ENCODE assay signal across 9 cellular contexts in the genomic region with DNA sequence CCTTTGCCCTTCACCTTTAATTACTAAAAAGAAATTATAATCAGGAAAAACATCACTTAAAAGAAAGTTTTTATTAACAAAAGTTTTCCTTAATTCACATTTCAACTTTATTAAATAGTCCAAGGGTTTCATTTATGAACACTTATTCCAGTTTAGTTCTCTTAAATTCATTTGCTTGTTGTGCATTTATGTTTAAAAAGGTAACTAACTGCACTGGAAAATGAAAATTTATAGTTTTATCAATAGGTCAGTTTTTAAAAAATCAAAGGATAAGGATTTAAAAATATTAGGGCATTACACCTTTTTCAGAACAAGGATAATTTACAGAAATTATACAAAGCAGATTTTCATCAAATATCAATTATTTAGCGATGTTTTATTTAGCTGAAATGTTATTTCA. TPM values are rescaled to one million over a fixed set of nuclear protein-coding genes. Genes with fewer than 3 reads are reported as not detected.
DNase-seq lines count a peak whose midpoint lies in the region; ATAC-seq and TF ChIP-seq lines count a peak whose summit lies in the region.
"Had no signal": no experiment of that assay in that cellular context is flagged by ENCODE, and none has a peak within 500 bp of the region (broad histone marks: within the 10 kb centered on the region; RNA-seq: fewer than 3 reads in every experiment).

No MANE protein-coding gene starts in this region.

- DNase-seq in GM23338 (ENCODE audit: low spot score) (no peak), SK-N-MC (ENCODE audit: low read depth, low spot score) (no peak), fibroblast of lung (ENCODE audit: low read depth in 2 of 2) (no peak), skeletal muscle cell (ENCODE audit: low read depth) (no peak), sciatic nerve (ENCODE audit: low spot score) (no peak), retina (no peak)
- DNase-seq: pancreas had no signal

- peaks cover 74% of the 10 kb centered on the region for H3K36me3 Mint-ChIP-seq in GM23338 (ENCODE audit: low read depth)

- H3K9me3 Mint-ChIP-seq in GM23338, result no peaks in the 10 kb centered on the region

- H3K27me3 ChIP-seq in GM23338 (ENCODE audit: insufficient read depth) (0 out of 2 replicates have a peak, but pooled peaks cover 4% of the 10 kb centered on the region), fibroblast of lung (ENCODE audit: control insufficient read depth, insufficient read depth, low read length) (no peaks in the 10 kb centered on the region)
- H3K27me3 ChIP-seq: pancreas had no signal

- no peak for TF ChIP-seq CTCF in GM23338 (conservative IDR thresholded peaks at IDR 0.05; ENCODE audit: low read depth in 2 of 2)
- TF ChIP-seq CTCF in fibroblast of lung (conservative IDR thresholded peaks at IDR 0.05 in 1 of 2, IDR thresholded peaks at IDR 0.05 in 1 of 2; ENCODE audit: low read depth in 1 of 2, low read length in 2 of 2), result no peak

- H2AFZ ChIP-seq in GM23338 (no peak overlapping the region), fibroblast of lung (ENCODE audit: low read length) (no peak overlapping the region)

- peak overlapping the region; percentile 90 for H3K4me3 ChIP-seq in GM23338
- H3K4me3 ChIP-seq in SK-N-MC, result peak overlapping the region; percentile 91
- peak overlapping the region; percentile 60 to 68 (median 64) for H3K4me3 ChIP-seq in fibroblast of lung (replicated peaks in 1 of 4; ENCODE audit: control extremely low read depth in 1 of 4, insufficient read depth in 1 of 4, low read depth in 3 of 4, low read length in 4 of 4)
- H3K4me3 ChIP-seq in skeletal muscle cell (ENCODE audit: low read depth, low read length), result peak overlapping the region; percentile 89

- H3K4me1 ChIP-seq in GM23338 (ENCODE audit: insufficient read depth), result peaks cover 19% of the 10 kb centered on the region
- H3K4me1 ChIP-seq in fibroblast of lung (ENCODE audit: control insufficient read depth, extremely low read depth, insufficient read depth, low read length), result peaks cover 7% of the 10 kb centered on the region

- ATAC-seq in GM23338 (no peak), GM19452 (IDR thresholded peaks at IDR 0.05; ENCODE audit: unreplicated experiment) (no peak), GM21367 (IDR thresholded peaks at IDR 0.05; ENCODE audit: unreplicated experiment) (no peak), sciatic nerve (no peak)

- no peaks in the 10 kb centered on the region for H3K9me2 ChIP-seq in GM23338 (ENCODE audit: insufficient read depth)

- H3K4me1 Mint-ChIP-seq in GM23338, result peaks cover 13% of the 10 kb centered on the region; the same call in 2 of the 3 replicates

- peaks cover 47% of the 10 kb centered on the region for H3K79me2 ChIP-seq in GM23338 (replicated peaks; ENCODE audit: insufficient read depth)
- H3K79me2 ChIP-seq in fibroblast of lung (ENCODE audit: control insufficient read depth, insufficient read depth, low read length), result peaks cover 40% of the 10 kb centered on the region

- intact Hi-C loops in sciatic nerve (cut with DNase I), result no loop called here

- H3K27ac ChIP-seq in GM23338 (ENCODE audit: low read depth), result no peak overlapping the region
- H3K27ac ChIP-seq in SK-N-MC, result peak overlapping the region; percentile 64
- H3K27ac ChIP-seq in fibroblast of lung (ENCODE audit: insufficient read depth, low read length), result no peak overlapping the region

- peaks cover 15% of the 10 kb centered on the region for H3K27me3 Mint-ChIP-seq in GM23338 (ENCODE audit: insufficient read depth, low read depth, poor library complexity)

- H3K4me3 Mint-ChIP-seq in GM23338, result peak overlapping the region; percentile 93

- H3K9ac ChIP-seq in SK-N-MC (ENCODE audit: insufficient read length) (peak overlapping the region; percentile 83), fibroblast of lung (ENCODE audit: insufficient read depth, low read length) (no peak overlapping the region)

- H3K9me3 ChIP-seq in SK-N-MC (ENCODE audit: low read depth, low read length) (no peaks in the 10 kb centered on the region), fibroblast of lung (ENCODE audit: control insufficient read depth, insufficient read depth, low read depth, low read length) (no peaks in the 10 kb centered on the region)
- H3K9me3 ChIP-seq: pancreas had no signal

- H3F3A ChIP-seq in GM23338 (replicated peaks; ENCODE audit: low read depth), result 0 out of 2 replicates have a peak, but pooled peaks cover 3% of the 10 kb centered on the region

- peak overlapping the region; percentile 72 for H3K4me2 ChIP-seq in GM23338
- H3K4me2 ChIP-seq in fibroblast of lung (ENCODE audit: extremely low read depth, insufficient read depth, low read length), result peak overlapping the region; percentile 94

- no peak overlapping the region for H3K27ac Mint-ChIP-seq in GM23338

- H3K36me3 ChIP-seq in GM23338 (ENCODE audit: insufficient read depth), result peaks cover 50% of the 10 kb centered on the region
- peaks cover 75% of the 10 kb centered on the region for H3K36me3 ChIP-seq in SK-N-MC (ENCODE audit: insufficient read depth, low read length)
- H3K36me3 ChIP-seq in fibroblast of lung (ENCODE audit: control insufficient read depth, insufficient read depth, low read length), result peaks cover 2% of the 10 kb centered on the region

- H4K20me1 ChIP-seq in GM23338 (replicated peaks; ENCODE audit: insufficient read depth) (peaks cover 31% of the 10 kb centered on the region), fibroblast of lung (ENCODE audit: control insufficient read depth, extremely low read depth, insufficient read depth, low read length) (peaks cover 2% of the 10 kb centered on the region)

RNA-seq across cellular contexts. Expression of gene ATP5F1E, which starts 1.0 kb away (rescaled TPM):
- 8.5 and 12.9 TPM in 2 replicates for total RNA-seq in GM23338 (2014; rRNA removed; shearing (Covaris generic))
- polyA plus RNA-seq in GM23338 (2016; fragmentation: Nextera tagmentation; extraction: Ambion mirVana) (211 and 233 TPM in 2 replicates), fibroblast of lung (56.5 and 63.8 TPM in 2 replicates)
- total RNA-seq in fibroblast of lung (37.8 and 39.3 TPM in 2 replicates), sciatic nerve (38.4 TPM)
- 112 and 125 TPM in 2 replicates for polyA plus RNA-seq in fibroblast of lung (2012)
- 1.7 and 3.9 TPM in 2 replicates for polyA minus RNA-seq in fibroblast of lung (ENCODE audit: low replicate concordance)

RNA-seq across cellular contexts. Expression of gene PRELID3B, which starts 9.5 kb away (rescaled TPM):
- 43.6 and 47.4 TPM in 2 replicates for total RNA-seq in GM23338 (2014; rRNA removed; shearing (Covaris generic))
- polyA plus RNA-seq in GM23338 (2016; fragmentation: Nextera tagmentation; extraction: Ambion mirVana) (33.4 and 42.7 TPM in 2 replicates), fibroblast of lung (64.5 and 66.6 TPM in 2 replicates)
- total RNA-seq in fibroblast of lung (89.9 and 127 TPM in 2 replicates), sciatic nerve (30.5 TPM)
- polyA plus RNA-seq in fibroblast of lung (2012), result 40.0 and 43.0 TPM in 2 replicates
- polyA minus RNA-seq in fibroblast of lung (ENCODE audit: low replicate concordance), result 86.0 and 106 TPM in 2 replicates

RNA-seq across cellular contexts. Expression of gene TUBB1, which starts 13.9 kb away (rescaled TPM):
- not detected in 2 replicates for total RNA-seq in GM23338 (2014; rRNA removed; shearing (Covaris generic))
- polyA plus RNA-seq in GM23338 (2016; fragmentation: Nextera tagmentation; extraction: Ambion mirVana), result not detected in 2 replicates
- total RNA-seq in fibroblast of lung, result under 0.01 TPM in 2 replicates
- polyA plus RNA-seq in fibroblast of lung, result not detected in 2 replicates
- polyA plus RNA-seq in fibroblast of lung (2012), result 0.03 TPM in 1 of 2 replicates, not detected in the other
- polyA minus RNA-seq in fibroblast of lung (ENCODE audit: low replicate concordance), result 0.11 TPM in 1 of 2 replicates, not detected in the other
- 1.0 TPM for total RNA-seq in sciatic nerve

RNA-seq across cellular contexts. Expression of gene CTSZ, which starts 26.0 kb away (rescaled TPM):
- total RNA-seq in GM23338 (2014; rRNA removed; shearing (Covaris generic)), result 41.4 and 47.7 TPM in 2 replicates
- polyA plus RNA-seq in GM23338 (2016; fragmentation: Nextera tagmentation; extraction: Ambion mirVana) (0.58 and 0.63 TPM in 2 replicates), fibroblast of lung (201 and 208 TPM in 2 replicates)
- total RNA-seq in fibroblast of lung (128 and 250 TPM in 2 replicates), sciatic nerve (151 TPM)
- 227 and 242 TPM in 2 replicates for polyA plus RNA-seq in fibroblast of lung (2012)
- polyA minus RNA-seq in fibroblast of lung (ENCODE audit: low replicate concordance), result 76.8 and 116 TPM in 2 replicates

RNA-seq across cellular contexts. Expression of gene NELFCD, which starts 52.0 kb away (rescaled TPM):
- 67.0 and 75.8 TPM in 2 replicates for total RNA-seq in GM23338 (2014; rRNA removed; shearing (Covaris generic))
- 52.1 and 52.9 TPM in 2 replicates for polyA plus RNA-seq in GM23338 (2016; fragmentation: Nextera tagmentation; extraction: Ambion mirVana)
- total RNA-seq in fibroblast of lung, result 46.2 and 46.9 TPM in 2 replicates
- 78.8 and 95.3 TPM in 2 replicates for polyA plus RNA-seq in fibroblast of lung
- 48.9 and 65.2 TPM in 2 replicates for polyA plus RNA-seq in fibroblast of lung (2012)
- polyA minus RNA-seq in fibroblast of lung (ENCODE audit: low replicate concordance), result 61.1 and 97.4 TPM in 2 replicates
- total RNA-seq in sciatic nerve, result 50.7 TPM
